26 cellular contexts compared by ENCODE assay signal in genomic region chr14:30603402-30603801, GRCh38.
"Had no signal": no experiment of that assay in that cellular context is flagged by ENCODE, and none has a peak within 500 bp of the region (broad histone marks: within the 10 kb centered on the region; RNA-seq: fewer than 3 reads in every experiment).

No MANE protein-coding gene starts in this region.

- H3K4me1 ChIP-seq: ascending aorta, gastroesophageal sphincter, tibial nerve had no signal

- DNase-seq: activated CD4-positive, alpha-beta T cell treated with anti-CD3 and anti-CD28 coated beads for 4 hours; activated CD4-positive, alpha-beta T cell treated with anti-CD3 and anti-CD28 coated beads, Interleukin-2, amount 50 U/mL, for 4 hours; activated CD8-positive, alpha-beta memory T cell treated with anti-CD3 and anti-CD28 coated beads, Interleukin-2, amount 50 U/mL, for 4 hours; activated effector memory CD4-positive, alpha-beta T cell treated with anti-CD3 and anti-CD28 coated beads, Interleukin-2, amount 50 U/mL, for 16 hours; activated naive CD4-positive, alpha-beta T cell treated with anti-CD3 and anti-CD28 coated beads for 36 hours; activated naive CD8-positive, alpha-beta T cell treated with anti-CD3 and anti-CD28 coated beads, Interleukin-2, amount 10 ng/mL, durations not matched to agents 7 days and 5 days; activated T-cell treated with anti-CD3 and anti-CD28 coated beads, Interleukin-2, amount 50 U/mL, for 1 hour; dorsolateral prefrontal cortex; effector memory CD4-positive, alpha-beta T cell; head of caudate nucleus; hippocampal formation; left cardiac atrium; naive B cell; nephron progenitor cell; ovary; stimulated activated CD4-positive, alpha-beta T cell treated with anti-CD3 and anti-CD28 coated beads, Interleukin-4, amount 100 ng/mL, for 4 hours; stimulated activated naive CD4-positive, alpha-beta T cell had no signal

- H3K4me3 ChIP-seq: ascending aorta, coronary artery, dorsolateral prefrontal cortex, gastroesophageal sphincter, ovary, skin epidermis, tibial nerve had no signal

- H3K36me3 ChIP-seq: ovary had no signal

- H3K27me3 ChIP-seq: ascending aorta, dorsolateral prefrontal cortex, gastroesophageal sphincter, ovary, tibial nerve had no signal

- FAIRE-seq: keratinocyte, urothelium cell line had no signal

- H3K27ac ChIP-seq: ascending aorta, coronary artery, dorsolateral prefrontal cortex, gastroesophageal sphincter, ovary, skin epidermis, tibial nerve, VCaP had no signal

- H3K9me3 ChIP-seq: ascending aorta, gastroesophageal sphincter, ovary, tibial nerve had no signal

- ATAC-seq: gastroesophageal sphincter, left cardiac atrium, sciatic nerve had no signal
